ENCODE assay signal across 29 cellular contexts in genomic region chr10:76553700-76554470, GRCh38.
A peak's percentile ranks its signal among the peaks of the same experiment; 100 is the strongest.
DNase-seq lines count a peak whose midpoint lies in the region; ATAC-seq, FAIRE-seq and TF ChIP-seq lines count a peak whose summit lies in the region.
"Had no signal": no experiment of that assay in that cellular context is flagged by ENCODE, and none has a peak within 500 bp of the region (broad histone marks: within the 10 kb centered on the region; RNA-seq: fewer than 3 reads in every experiment).

No MANE protein-coding gene starts in this region.

- H3K4me1 ChIP-seq in lower lobe of right lung, result peaks cover 29% of the 10 kb centered on the region
- H3K4me1 ChIP-seq: colonic mucosa had no signal

- H3K27me3 ChIP-seq in bronchial epithelial cell (ENCODE audit: control insufficient read depth, insufficient read depth, low read length) (no peaks in the 10 kb centered on the region), lower lobe of right lung (ENCODE audit: low read depth) (no peaks in the 10 kb centered on the region)
- H3K27me3 ChIP-seq: body of pancreas, colonic mucosa, gastroesophageal sphincter had no signal

- FAIRE-seq in bronchial epithelial cell (lab: Jason Lieb, UNC) (peak; percentile 96), urothelium cell line (lab: Jason Lieb, UNC) (no peak)
- FAIRE-seq: GM12878 had no signal

- H3K4me3 ChIP-seq in HFF-Myc (replicated peaks; ENCODE audit: low read depth, low read length), result no peak overlapping the region; the same call in 1 of the 2 replicates
- H3K4me3 ChIP-seq in bronchial epithelial cell (ENCODE audit: low read depth, low read length), result no peak overlapping the region
- no peak overlapping the region for H3K4me3 ChIP-seq in lower lobe of right lung
- no peak overlapping the region for H3K4me3 ChIP-seq in skin epidermis
- H3K4me3 ChIP-seq: body of pancreas, colonic mucosa, gastroesophageal sphincter, GM12878, lung had no signal

- H3K9me3 ChIP-seq in lower lobe of right lung, result no peaks in the 10 kb centered on the region
- H3K9me3 ChIP-seq: body of pancreas, colonic mucosa, gastroesophageal sphincter had no signal

- TF ChIP-seq CTCF in HFF-Myc (IDR thresholded peaks at IDR 0.05; ENCODE audit: low read depth, low read length, missing control alignments), result no peak
- TF ChIP-seq CTCF in bronchial epithelial cell (IDR thresholded peaks at IDR 0.05; ENCODE audit: insufficient read depth, low read length, severe bottlenecking), result no peak
- TF ChIP-seq CTCF in lower lobe of right lung (IDR thresholded peaks at IDR 0.05), result no peak

- DNase-seq in HFF-Myc (ENCODE audit: extremely low read depth, low read depth) (peak; percentile 52), bronchial epithelial cell (ENCODE audit: low read depth) (no peak), lower lobe of right lung (no peak), left lobe of liver (ENCODE audit: low spot score) (no peak), urothelium cell line (ENCODE audit: low spot score) (no peak), DMS79 (lab: John Stamatoyannopoulos, UW) (no peak)
- DNase-seq: activated CD4-positive, alpha-beta T cell treated with anti-CD3 and anti-CD28 coated beads for 36 hours; activated CD8-positive, alpha-beta memory T cell treated with anti-CD3 and anti-CD28 coated beads for 24 hours; activated naive CD4-positive, alpha-beta T cell; activated T-cell treated with anti-CD3 and anti-CD28 coated beads, Interleukin-2, amount 50 U/mL, for 4 hours; body of pancreas; Calu3; colonic mucosa; effector memory CD8-positive, alpha-beta T cell; H7; hypothalamus; NCI-H1105 treated with DMSO at 0.1 percent for 48 hours; NCI-H2081; nucleus accumbens; PC-3; SHP77 treated with DMSO at 0.1 percent for 48 hours; stimulated activated CD4-positive, alpha-beta T cell treated with anti-CD3 and anti-CD28 coated beads, Interleukin-4, amount 100 ng/mL, for 1 hour; stimulated activated naive B cell treated with anti-CD40 and anti-IgM and Interleukin-4, amounts not matched to agents 10 μg/mL and 1 μg/mL and 100 μg/mL, for 72 hours had no signal

- H3K36me3 ChIP-seq in bronchial epithelial cell (ENCODE audit: control insufficient read depth, insufficient read depth, low read length) (no peaks in the 10 kb centered on the region), lower lobe of right lung (no peaks in the 10 kb centered on the region)
- H3K36me3 ChIP-seq: colonic mucosa, gastroesophageal sphincter had no signal

- ATAC-seq in lower lobe of right lung (peak; percentile 31 to 48), left lobe of liver (no peak), HG03097 (IDR thresholded peaks at IDR 0.05; ENCODE audit: low FRiP score, unreplicated experiment) (no peak)
- ATAC-seq: activated CD4-positive, alpha-beta T cell treated with anti-CD3 and anti-CD28 coated beads for 36 hours; activated T-cell treated with anti-CD3 and anti-CD28 coated beads, Interleukin-2, amount 50 U/mL, for 4 hours; body of pancreas; effector memory CD8-positive, alpha-beta T cell; esophagus mucosa; gastroesophageal sphincter; GM12878; PC-3; stimulated activated naive B cell treated with anti-CD40 and anti-IgM and Interleukin-4, amounts not matched to agents 10 μg/mL and 1 μg/mL and 100 μg/mL, for 72 hours had no signal

- intact Hi-C loops in lower lobe of right lung (cut with DNase I), result no loop called here

- H3K27ac ChIP-seq in lower lobe of right lung, result no peak overlapping the region
- peak overlapping the region in 11 of 21 experiments; percentile 9 to 58 (median 43) for H3K27ac ChIP-seq in skin epidermis
- H3K27ac ChIP-seq: body of pancreas, colonic mucosa, gastroesophageal sphincter had no signal

Comparison
In these comparisons a context has a peak if more than half of its experiments do, and no peak if none do; other contexts are left out.
1. ATAC-seq: peak in lower lobe of right lung (2 of 2); none in left lobe of liver (single experiment) and HG03097 (single experiment).